ENCODE assay signal across 8 cellular contexts in genomic region chr4:147731611-147732515, GRCh38. TPM values are rescaled to one million over a fixed set of nuclear protein-coding genes. Genes with fewer than 3 reads are reported as not detected.
A peak's percentile ranks its signal among the peaks of the same experiment; 100 is the strongest.
DNase-seq lines count a peak whose midpoint lies in the region; ATAC-seq and TF ChIP-seq lines count a peak whose summit lies in the region.

Gene ARHGAP10, plus strand, starts transcription at chr4:147732088. Its CDS starts 214 bp downstream, at chr4:147732302.

- POLR2A ChIA-PET in RWPE1 (lab: Yijun Ruan, JAX; ENCODE audit: low non-redundant PET), result interaction anchor here (1.0 to 1.1 kb wide), 2 partner anchors 48 to 57 kb away, joined by 3 to 14 read pairs; partner anchors contain the start of gene PRMT9

- no peaks in the 10 kb centered on the region; the same call in 1 of the 2 replicates for H3K4me1 ChIP-seq in BE2C
- peaks cover 39% of the 10 kb centered on the region for H3K4me1 ChIP-seq in foreskin keratinocyte
- H3K4me1 ChIP-seq in suprapubic skin, result peaks cover 33% of the 10 kb centered on the region

- TF ChIP-seq EP300 in suprapubic skin (IDR thresholded peaks at IDR 0.05), result no peak

- DNase-seq in BE2C (peak; percentile 78), RWPE1 (ENCODE audit: low spot score) (peak; percentile 70), foreskin keratinocyte (peak; percentile 40 to 69), occipital lobe (lab: John Stamatoyannopoulos, UW) (peak; percentile 55), suprapubic skin (ENCODE audit: low spot score in 2 of 2) (peak; percentile 90 to 91)
- DNase-seq in activated gamma-delta T cell treated with anti-CD3 and anti-CD28 coated beads, Interleukin-2, amount 50 U/mL, for 16 hours (ENCODE audit: low read depth), result peak; percentile 62

- H3K27ac ChIP-seq in RWPE1 (peak within 1 kb of the TSS; percentile 94), foreskin keratinocyte (peak within 1 kb of the TSS; percentile 68), suprapubic skin (peak within 1 kb of the TSS; percentile 93)

- H3K4me3 ChIP-seq in BE2C (ENCODE audit: low read depth, low read length) (peak within 1 kb of the TSS; percentile 85), suprapubic skin (peak within 1 kb of the TSS; percentile 67)

- no peaks in the 10 kb centered on the region for H3K36me3 ChIP-seq in BE2C
- no peaks in the 10 kb centered on the region for H3K36me3 ChIP-seq in suprapubic skin

- TF ChIP-seq POLR2A in suprapubic skin (IDR thresholded peaks at IDR 0.05), result peak in 1 of 2 donors; percentile 32

- H3K27me3 ChIP-seq in BE2C (no peaks in the 10 kb centered on the region), foreskin keratinocyte (no peaks in the 10 kb centered on the region), suprapubic skin (no peaks in the 10 kb centered on the region)

- CTCF ChIA-PET in RWPE1 (lab: Yijun Ruan, JAX), result interaction anchor here (0.6 to 2.1 kb wide), 4 partner anchors 23 to 134 kb away, joined by 4 to 15 read pairs (median 4); partner anchors contain the start of gene PRMT9

- ATAC-seq in GM19035 (IDR thresholded peaks at IDR 0.05; ENCODE audit: unreplicated experiment), result peak; percentile 58
- peak; percentile 61 for ATAC-seq in HG03280 (IDR thresholded peaks at IDR 0.05; ENCODE audit: unreplicated experiment)
- ATAC-seq in foreskin keratinocyte, result peak; percentile 68

- TF ChIP-seq CTCF in BE2C (IDR thresholded peaks at IDR 0.05; ENCODE audit: low read depth, low read length), result no peak
- no peak for TF ChIP-seq CTCF in RWPE1 (conservative IDR thresholded peaks at IDR 0.05; ENCODE audit: low read depth)
- no peak for TF ChIP-seq CTCF in foreskin keratinocyte (conservative IDR thresholded peaks at IDR 0.05)
- no peak for TF ChIP-seq CTCF in suprapubic skin (IDR thresholded peaks at IDR 0.05)

- 0% methylated on average over 37 of the region's 104 CpGs for WGBS in suprapubic skin

- H3K9me3 ChIP-seq in BE2C (no peaks in the 10 kb centered on the region), suprapubic skin (no peaks in the 10 kb centered on the region)

RNA-seq across cellular contexts. Expression of gene ARHGAP10, which starts in this region (rescaled TPM):
- 4.3 TPM for polyA plus RNA-seq in BE2C (2012; ENCODE audit: insufficient read depth, insufficient read length, low read depth)
- total RNA-seq in foreskin keratinocyte, result 25.9 and 26.9 TPM in 2 replicates
- 18.2 and 18.8 TPM in 2 replicates for polyA plus RNA-seq in foreskin keratinocyte
- total RNA-seq in occipital lobe, result 1.7 TPM
- total RNA-seq in suprapubic skin, result 10 to 100 TPM; 32.5 to 59.0 (median 36.8) TPM

Comparison
In these comparisons a context has a peak if more than half of its experiments do, and no peak if none do; other contexts are left out.
1. Peak in every context shown above with its lines: DNase-seq, ATAC-seq, H3K4me3 ChIP-seq and H3K27ac ChIP-seq.